10 cellular contexts compared by ENCODE assay signal in the genomic region with DNA sequence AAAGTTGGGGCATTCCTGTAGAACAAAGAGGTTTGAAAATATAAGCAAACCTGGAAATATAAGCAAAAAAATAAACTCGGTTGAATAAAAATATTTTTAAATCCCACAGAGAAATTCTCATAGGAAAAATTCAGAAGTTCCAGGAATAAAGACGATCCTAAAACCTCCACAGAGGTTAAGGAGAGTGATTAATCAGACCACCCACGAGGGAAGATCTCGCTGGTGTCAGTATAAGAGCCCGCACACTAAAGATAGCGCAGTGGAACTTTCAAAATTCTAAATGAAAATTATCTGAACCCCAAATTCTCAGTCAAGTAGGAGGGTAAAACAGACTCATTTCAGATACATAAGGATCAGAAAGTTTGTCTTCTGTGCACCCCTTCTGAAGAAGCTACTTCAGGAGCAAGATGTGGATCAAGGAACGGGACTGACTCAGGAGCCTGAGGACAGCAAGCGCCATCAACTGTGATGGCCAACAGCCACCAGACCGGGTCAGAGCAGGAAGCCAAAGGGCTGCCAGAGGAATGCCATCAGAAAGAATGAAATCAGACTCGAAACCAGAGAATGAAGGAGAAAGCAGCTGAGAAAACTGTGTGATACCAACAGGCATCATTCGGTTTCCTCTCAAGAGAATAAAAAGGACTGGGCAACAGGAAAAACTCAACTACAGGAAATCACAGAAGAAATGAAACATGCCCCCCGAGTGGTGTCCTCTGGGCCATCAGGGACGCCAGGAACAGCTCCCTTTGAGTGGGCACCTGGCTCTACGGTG.
A peak's percentile ranks its signal among the peaks of the same experiment; 100 is the strongest.
DNase-seq lines count a peak whose midpoint lies in the region; ATAC-seq and TF ChIP-seq lines count a peak whose summit lies in the region.
"Had no signal": no experiment of that assay in that cellular context is flagged by ENCODE, and none has a peak within 500 bp of the region (broad histone marks: within the 10 kb centered on the region; RNA-seq: fewer than 3 reads in every experiment).

No MANE protein-coding gene starts in this region.

- peak overlapping the region; percentile 60 for H3K27ac ChIP-seq in OCI-LY3 (ENCODE audit: low read length)

- H3K9me3 ChIP-seq in OCI-LY3 (ENCODE audit: insufficient read depth, low read length) = no peaks in the 10 kb centered on the region

- H3K4me1 Mint-ChIP-seq in dendritic cell treated with granulocyte-macrophage colony-stimulating factor and Interleukin-4, amounts not matched to agents 40 ng/mL and 50 ng/mL, for 4 days (ENCODE audit: low read depth) = peaks cover 76% of the 10 kb centered on the region
- H3K4me1 Mint-ChIP-seq in stimulated activated effector memory CD8-positive, alpha-beta T cell treated with anti-CD3 and anti-CD28 coated beads, Interleukin-12 subunit alpha, Interleukin-12 subunit beta, amount 100 ng/mL, for 72 hours = peaks cover 77% of the 10 kb centered on the region

- H3K4me3 Mint-ChIP-seq in dendritic cell treated with granulocyte-macrophage colony-stimulating factor and Interleukin-4, amounts not matched to agents 40 ng/mL and 50 ng/mL, for 4 days = no peak overlapping the region
- peak overlapping the region; percentile 61 for H3K4me3 Mint-ChIP-seq in stimulated activated effector memory CD8-positive, alpha-beta T cell treated with anti-CD3 and anti-CD28 coated beads, Interleukin-12 subunit alpha, Interleukin-12 subunit beta, amount 100 ng/mL, for 72 hours

- intact Hi-C loops in dendritic cell treated with granulocyte-macrophage colony-stimulating factor and Interleukin-4, amounts not matched to agents 40 ng/mL and 50 ng/mL, for 4 days (cut with micrococcal nuclease) = no loop called here

- no peak for ATAC-seq in stimulated activated effector memory CD8-positive, alpha-beta T cell treated with anti-CD3 and anti-CD28 coated beads, Interleukin-12 subunit alpha, Interleukin-12 subunit beta, amount 100 ng/mL, for 72 hours

- no peak for DNase-seq in stimulated activated effector memory CD8-positive, alpha-beta T cell treated with anti-CD3 and anti-CD28 coated beads, Interleukin-12 subunit alpha, Interleukin-12 subunit beta, amount 100 ng/mL, for 72 hours (ENCODE audit: low spot score in 2 of 2)
- no peak for DNase-seq in occipital lobe (lab: John Stamatoyannopoulos, UW)
- no peak for DNase-seq in iPS-NIHi7 (ENCODE audit: extremely low spot score)
- DNase-seq in GM19238 (ENCODE audit: insufficient read length, low spot score) = no peak
- DNase-seq: mesendoderm; NCI-H1092; stimulated activated naive CD4-positive, alpha-beta T cell treated with Interleukin-2 at 50 U/mL for 16 hours had no signal

- H3K9ac ChIP-seq in OCI-LY3 (ENCODE audit: low read length) = peak overlapping the region; percentile 64; the same call in 1 of the 2 replicates

- H3K27ac Mint-ChIP-seq in dendritic cell treated with granulocyte-macrophage colony-stimulating factor and Interleukin-4, amounts not matched to agents 40 ng/mL and 50 ng/mL, for 4 days = peak overlapping the region; percentile 55
- peak overlapping the region; percentile 89 for H3K27ac Mint-ChIP-seq in stimulated activated effector memory CD8-positive, alpha-beta T cell treated with anti-CD3 and anti-CD28 coated beads, Interleukin-12 subunit alpha, Interleukin-12 subunit beta, amount 100 ng/mL, for 72 hours

- H3K27me3 ChIP-seq in OCI-LY3 (ENCODE audit: low read depth, low read length) = no peaks in the 10 kb centered on the region

- no peak for TF ChIP-seq CTCF in OCI-LY3 (IDR thresholded peaks at IDR 0.05; ENCODE audit: low read depth, low read length)

- H3K4me1 ChIP-seq in OCI-LY3 (ENCODE audit: low read length) = peaks cover 65% of the 10 kb centered on the region

- H3K79me2 ChIP-seq in OCI-LY3 (ENCODE audit: low read length) = peaks cover 95% of the 10 kb centered on the region

- H2AFZ ChIP-seq in OCI-LY3 (ENCODE audit: low read depth, low read length) = no peak overlapping the region

- H3K27me3 Mint-ChIP-seq in dendritic cell treated with granulocyte-macrophage colony-stimulating factor and Interleukin-4, amounts not matched to agents 40 ng/mL and 50 ng/mL, for 4 days = no peaks in the 10 kb centered on the region

- H3K9me3 Mint-ChIP-seq in dendritic cell treated with granulocyte-macrophage colony-stimulating factor and Interleukin-4, amounts not matched to agents 40 ng/mL and 50 ng/mL, for 4 days = no peaks in the 10 kb centered on the region
- H3K9me3 Mint-ChIP-seq in stimulated activated effector memory CD8-positive, alpha-beta T cell treated with anti-CD3 and anti-CD28 coated beads, Interleukin-12 subunit alpha, Interleukin-12 subunit beta, amount 100 ng/mL, for 72 hours = no peaks in the 10 kb centered on the region

- H3K36me3 ChIP-seq in OCI-LY3 (replicated peaks; ENCODE audit: low read depth, low read length) = no peaks in the 10 kb centered on the region

- H4K20me1 ChIP-seq in OCI-LY3 (ENCODE audit: insufficient read depth, low read length) = peaks cover 59% of the 10 kb centered on the region

- peaks cover 51% of the 10 kb centered on the region for H3K36me3 Mint-ChIP-seq in dendritic cell treated with granulocyte-macrophage colony-stimulating factor and Interleukin-4, amounts not matched to agents 40 ng/mL and 50 ng/mL, for 4 days (ENCODE audit: low read depth)
- peaks cover 53% of the 10 kb centered on the region for H3K36me3 Mint-ChIP-seq in stimulated activated effector memory CD8-positive, alpha-beta T cell treated with anti-CD3 and anti-CD28 coated beads, Interleukin-12 subunit alpha, Interleukin-12 subunit beta, amount 100 ng/mL, for 72 hours

- H3K4me3 ChIP-seq in GM08714 (ENCODE audit: low read length) = peak overlapping the region; percentile 49; the same call in 1 of the 2 replicates
- peak overlapping the region; percentile 73 for H3K4me3 ChIP-seq in OCI-LY3 (ENCODE audit: low read length)

- peak overlapping the region; percentile 91 for H3K4me2 ChIP-seq in OCI-LY3 (ENCODE audit: low read length)
